20 cellular contexts compared by ENCODE assay signal in the genomic region with DNA sequence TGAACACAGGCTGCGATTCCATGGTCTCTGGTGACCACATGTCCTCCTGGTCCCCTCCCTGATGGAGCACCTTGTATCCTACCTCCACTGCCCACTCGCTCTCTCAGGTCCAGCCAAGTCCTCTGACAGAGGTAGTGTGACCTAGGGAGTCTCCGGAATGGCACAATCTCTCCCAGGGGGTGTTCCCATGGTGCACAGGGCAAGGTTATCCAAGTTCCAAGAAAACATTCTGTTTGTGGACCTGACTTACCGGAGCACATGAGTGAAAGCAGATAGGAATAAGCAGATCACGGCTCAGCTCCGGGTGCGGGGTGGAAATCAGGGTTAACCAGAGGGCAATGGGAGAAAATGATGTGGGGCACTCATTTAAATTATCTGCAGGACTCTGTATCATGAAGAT.
"Had no signal": no experiment of that assay in that cellular context is flagged by ENCODE, and none has a peak within 500 bp of the region (broad histone marks: within the 10 kb centered on the region; RNA-seq: fewer than 3 reads in every experiment).

No MANE protein-coding gene starts in this region.

- H3K4me3 Mint-ChIP-seq: activated naive CD8-positive, alpha-beta T cell; activated T-cell treated with anti-CD3 and anti-CD28 coated beads, Interleukin-2, amount 50 U/mL, for 72 hours; endodermal cell; natural killer cell treated with Interleukin-12 subunit alpha and Interleukin-12 subunit beta and Interleukin-15 and Interleukin-18, amount 100 ng/mL, for 72 hours had no signal

- ATAC-seq: activated T-cell treated with anti-CD3 and anti-CD28 coated beads, Interleukin-2, amount 50 U/mL, for 72 hours; esophagus mucosa; mucosa of descending colon; natural killer cell treated with Interleukin-12 subunit alpha and Interleukin-12 subunit beta and Interleukin-15 and Interleukin-18, amount 100 ng/mL, for 72 hours; psoas muscle had no signal

- H3K4me1 Mint-ChIP-seq: endodermal cell had no signal

- H3K36me3 ChIP-seq: adrenal gland, brain microvascular endothelial cell, left ventricle myocardium inferior, upper lobe of left lung, vagina had no signal

- H3K27me3 ChIP-seq: upper lobe of left lung, vagina had no signal

- DNase-seq: activated CD4-positive, alpha-beta T cell treated with anti-CD3 and anti-CD28 coated beads for 4 hours; activated CD4-positive, alpha-beta T cell treated with anti-CD3 and anti-CD28 coated beads, Interleukin-2, amount 50 U/mL, for 4 hours; activated naive CD4-positive, alpha-beta T cell treated with Interleukin-2 at 50 U/mL for 16 hours; activated T-cell treated with anti-CD3 and anti-CD28 coated beads for 4 hours; activated T-cell treated with anti-CD3 and anti-CD28 coated beads, Interleukin-2, amount 50 U/mL, for 72 hours; adrenal gland; aorta; brain microvascular endothelial cell; endodermal cell; foreskin melanocyte; left ventricle myocardium inferior; mucosa of descending colon; psoas muscle; stimulated activated naive CD4-positive, alpha-beta T cell treated with Interleukin-2 at 50 U/mL for 16 hours; upper lobe of left lung had no signal

- FAIRE-seq: islet of Langerhans had no signal

- H3K27ac Mint-ChIP-seq: activated naive CD8-positive, alpha-beta T cell; activated T-cell treated with anti-CD3 and anti-CD28 coated beads, Interleukin-2, amount 50 U/mL, for 72 hours; endodermal cell; natural killer cell treated with Interleukin-12 subunit alpha and Interleukin-12 subunit beta and Interleukin-15 and Interleukin-18, amount 100 ng/mL, for 72 hours had no signal

- H3K27ac ChIP-seq: adrenal gland, brain microvascular endothelial cell, left ventricle myocardium inferior, psoas muscle, upper lobe of left lung, vagina had no signal

- H3K9me3 ChIP-seq: adrenal gland, left ventricle myocardium inferior, mucosa of descending colon, psoas muscle, upper lobe of left lung, vagina had no signal

- H3K36me3 Mint-ChIP-seq: activated naive CD8-positive, alpha-beta T cell; natural killer cell treated with Interleukin-12 subunit alpha and Interleukin-12 subunit beta and Interleukin-15 and Interleukin-18, amount 100 ng/mL, for 72 hours had no signal

- H3K4me1 ChIP-seq: adrenal gland, upper lobe of left lung had no signal

- H3K9me3 Mint-ChIP-seq: activated T-cell treated with anti-CD3 and anti-CD28 coated beads, Interleukin-2, amount 50 U/mL, for 72 hours; endodermal cell; natural killer cell treated with Interleukin-12 subunit alpha and Interleukin-12 subunit beta and Interleukin-15 and Interleukin-18, amount 100 ng/mL, for 72 hours had no signal

- H3K4me3 ChIP-seq: adrenal gland, left ventricle myocardium inferior, mucosa of descending colon, psoas muscle, upper lobe of left lung, vagina had no signal
